Comparison of ENCODE assay signal across 1 cellular context in genomic region chr4:154564311-154564710, GRCh38.
TF ChIP-seq lines count a peak whose summit lies in the region.

No MANE protein-coding gene starts in this region.

TF ChIP-seq in HepG2, 621 proteins besides CTCF, POLR2A, EP300 and RAD21:
- no peak for TF ChIP-seq RNF219 (CRISPR knock-in tag; IDR thresholded peaks at IDR 0.05)
- no peak for TF ChIP-seq ZNF382 (CRISPR knock-in tag; IDR thresholded peaks at IDR 0.05; ENCODE audit: borderline replicate concordance)
- no peak for TF ChIP-seq E2F5 (CRISPR knock-in tag; conservative IDR thresholded peaks at IDR 0.05)
- no peak for TF ChIP-seq MYNN (CRISPR knock-in tag; IDR thresholded peaks at IDR 0.05; ENCODE audit: low read depth)
- no peak for TF ChIP-seq JDP2 (CRISPR knock-in tag; IDR thresholded peaks at IDR 0.05; ENCODE audit: borderline replicate concordance)
- TF ChIP-seq MIER3 (CRISPR knock-in tag; IDR thresholded peaks at IDR 0.05; ENCODE audit: borderline replicate concordance), result no peak
